In the genomic region with DNA sequence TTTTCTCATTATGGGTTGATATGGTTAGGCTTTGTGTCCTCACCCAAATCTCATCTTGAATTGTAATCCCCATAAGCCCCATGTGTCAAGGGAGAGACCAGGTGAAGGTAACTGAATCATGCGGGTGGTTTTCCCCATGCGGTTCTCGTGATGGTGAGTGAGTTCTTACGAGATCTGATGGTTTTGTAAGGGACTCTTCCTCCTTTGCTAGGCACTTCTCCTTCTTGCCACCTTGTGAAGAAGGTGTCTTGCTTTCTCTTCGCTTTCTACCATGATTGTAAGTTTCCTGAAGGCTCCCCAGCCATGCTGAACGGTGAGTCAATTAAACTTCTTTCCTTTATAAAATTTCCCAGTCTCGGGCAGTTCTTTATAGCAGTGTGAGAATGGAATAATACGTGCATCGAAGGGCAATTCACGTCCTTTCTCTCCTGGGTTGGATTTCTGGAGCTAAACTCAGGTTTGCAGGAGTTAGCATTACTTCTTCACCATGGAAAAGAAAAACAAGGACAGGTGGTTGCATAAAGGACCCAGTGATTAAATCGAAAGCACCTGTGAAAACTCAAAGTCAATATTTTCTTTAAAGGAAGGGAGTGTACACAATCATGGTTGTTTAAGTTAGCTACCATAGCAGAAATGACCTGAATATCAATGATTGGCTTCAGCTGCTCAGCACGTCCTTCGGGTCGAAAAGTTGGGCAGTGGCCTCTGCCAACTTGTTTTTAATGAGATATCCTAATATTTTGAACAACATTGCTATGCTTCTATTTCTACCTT, we compare ENCODE assay signal across 12 cellular contexts. TPM values are rescaled to one million over a fixed set of nuclear protein-coding genes. Genes with fewer than 3 reads are reported as not detected.
DNase-seq lines count a peak whose midpoint lies in the region; ATAC-seq, FAIRE-seq and TF ChIP-seq lines count a peak whose summit lies in the region.
"Had no signal": no experiment of that assay in that cellular context is flagged by ENCODE, and none has a peak within 500 bp of the region (broad histone marks: within the 10 kb centered on the region; RNA-seq: fewer than 3 reads in every experiment).

No MANE protein-coding gene starts in this region.

- no peak overlapping the region for H2AFZ ChIP-seq in GM23248

- no peak for ATAC-seq in HG03520 (IDR thresholded peaks at IDR 0.05; ENCODE audit: unreplicated experiment)

- peak overlapping the region in 1 of 2 donors; percentile 7 for H3K4me3 ChIP-seq in mucosa of rectum (ENCODE audit: low read length in 2 of 2)
- H3K4me3 ChIP-seq in GM23248 = no peak overlapping the region
- H3K4me3 ChIP-seq: K562 had no signal

- no peaks in the 10 kb centered on the region for H3K79me2 ChIP-seq in GM23248 (ENCODE audit: insufficient read depth)

- H3K27ac ChIP-seq in mucosa of rectum (ENCODE audit: low read depth in 2 of 2, low read length in 2 of 2) (peak overlapping the region; percentile 0 to 43), GM23248 (no peak overlapping the region)

- WGBS in GM23248 (ENCODE audit: low coverage in 1 of 2, low lambda C conversion rate in 2 of 2, missing lambda C conversion rate in 2 of 2), 2 experiments = 96 to 97% methylated on average over 14 of the region's 14 CpGs

- no peaks in the 10 kb centered on the region for H3K9me3 Mint-ChIP-seq in HFFc6

- in situ Hi-C loops in GM23248 (cut with MboI) = no loop called here

- H3K9me2 ChIP-seq in GM23248 (ENCODE audit: insufficient read depth) = no peaks in the 10 kb centered on the region

- H3K9ac ChIP-seq in mucosa of rectum (ENCODE audit: low read depth in 1 of 2, low read length in 2 of 2) = no peak overlapping the region
- no peak overlapping the region for H3K9ac ChIP-seq in GM23248

- H3K27ac Mint-ChIP-seq in HFFc6 = no peak overlapping the region; the same call in 1 of the 2 replicates

- no peak overlapping the region for H3K4me2 ChIP-seq in GM23248 (ENCODE audit: unreplicated experiment)

- peaks cover 23% of the 10 kb centered on the region for H3F3A ChIP-seq in GM23248 (ENCODE audit: insufficient read depth)

- no peaks in the 10 kb centered on the region for H3K36me3 Mint-ChIP-seq in HFFc6 (ENCODE audit: low read depth)

- peaks cover 11 to 21% of the 10 kb centered on the region in 2 donors for H3K4me1 ChIP-seq in mucosa of rectum (ENCODE audit: control insufficient read depth in 2 of 2, insufficient read depth in 2 of 2, low read length in 2 of 2)
- H3K4me1 ChIP-seq in GM23248 (ENCODE audit: insufficient read depth) = peaks cover 41% of the 10 kb centered on the region

- H3K36me3 ChIP-seq in mucosa of rectum (ENCODE audit: control insufficient read depth in 2 of 2, insufficient read depth in 2 of 2, low read length in 2 of 2) (no peaks in the 10 kb centered on the region), GM23248 (ENCODE audit: low read depth) (no peaks in the 10 kb centered on the region)

- H3K9me3 ChIP-seq in mucosa of rectum (ENCODE audit: control insufficient read depth in 2 of 2, low read length in 2 of 2) = no peaks in the 10 kb centered on the region
- H3K9me3 ChIP-seq in GM23248 (ENCODE audit: low read depth) = no peaks in the 10 kb centered on the region

- peak; percentile 44 for DNase-seq in DMS 273 (lab: John Stamatoyannopoulos, UW; ENCODE audit: unreplicated experiment)
- DNase-seq in GM19239 (ENCODE audit: insufficient read length, low spot score) = no peak
- peak; percentile 75 for DNase-seq in NCI-H774 (lab: John Stamatoyannopoulos, UW)
- no peak for DNase-seq in HFFc6
- no peak for DNase-seq in NCI-H1930 (lab: John Stamatoyannopoulos, UW)
- DNase-seq in GM23248 = no peak
- DNase-seq: erythroblast, midbrain, right cardiac atrium had no signal

- peaks cover 44% of the 10 kb centered on the region for H3K4me1 Mint-ChIP-seq in HFFc6 (ENCODE audit: low read depth)

- H3K27me3 ChIP-seq in mucosa of rectum (ENCODE audit: control insufficient read depth in 2 of 2, insufficient read depth in 2 of 2, low read length in 2 of 2) = no peaks in the 10 kb centered on the region
- H3K27me3 ChIP-seq in GM23248 (replicated peaks; ENCODE audit: insufficient read depth) = no peaks in the 10 kb centered on the region

- H4K20me1 ChIP-seq in GM23248 (ENCODE audit: insufficient read depth) = no peaks in the 10 kb centered on the region

- no peaks in the 10 kb centered on the region for H3K27me3 Mint-ChIP-seq in HFFc6 (ENCODE audit: insufficient read depth)

- peak; percentile 51 for FAIRE-seq in GM19239 (lab: Jason Lieb, UNC)

- TF ChIP-seq CTCF in HFFc6 (IDR thresholded peaks at IDR 0.05) = no peak

- H3K4me3 Mint-ChIP-seq in HFFc6 = no peak overlapping the region

RNA-seq across cellular contexts. Expression of a gene that starts 54.1 kb away (rescaled TPM):
- 100 to 1,000 TPM; 159 to 248 (median 201) TPM for total RNA-seq in HFFc6 (2021; fragmentation: NEBNext Ultra II Directional; extraction: Animal tissue kit (Norgen Biotek cat#: 25700))
- 144 and 166 TPM in 2 replicates for total RNA-seq in GM23248 (2014; rRNA removed; shearing (Covaris generic))
- 289 and 295 TPM in 2 replicates for polyA plus RNA-seq in GM23248 (2016; fragmentation: Nextera tagmentation; extraction: Ambion mirVana)

Comparison
In these comparisons a context has a peak if more than half of its experiments do, and no peak if none do; other contexts are left out.
1. DNase-seq: peak in DMS 273 (single experiment) and NCI-H774 (single experiment); none in GM19239 (single experiment), HFFc6 (single experiment), NCI-H1930 (0 of 2) and GM23248 (single experiment).